ENCODE assay signal across 8 cellular contexts in genomic region chr3:10010546-10011465, GRCh38. TPM values are rescaled to one million over a fixed set of nuclear protein-coding genes. Genes with fewer than 3 reads are reported as not detected.
DNase-seq lines count a peak whose midpoint lies in the region; FAIRE-seq and TF ChIP-seq lines count a peak whose summit lies in the region.

No MANE protein-coding gene starts in this region.

- H3K9me3 ChIP-seq in H9 (ENCODE audit: control insufficient read depth, low read depth, low read length) (no peaks in the 10 kb centered on the region), MM.1S (replicated peaks; ENCODE audit: insufficient read depth, low read length) (no peaks in the 10 kb centered on the region), SJSA1 (replicated peaks) (no peaks in the 10 kb centered on the region), neuronal stem cell (replicated peaks in 1 of 2; ENCODE audit: control insufficient read depth in 2 of 2, insufficient read depth in 1 of 2, low read depth in 1 of 2, low read length in 2 of 2) (no peaks in the 10 kb centered on the region), stomach smooth muscle (ENCODE audit: control insufficient read depth in 2 of 2, low read length in 2 of 2) (no peaks in the 10 kb centered on the region)

- H3K23ac ChIP-seq in H9 (ENCODE audit: insufficient read length, low read depth, low read length): no peak overlapping the region
- peak overlapping the region; percentile 85 for H3K23ac ChIP-seq in neuronal stem cell (ENCODE audit: low read depth, low read length, poor library complexity)

- no peaks in the 10 kb centered on the region for H3K79me1 ChIP-seq in H9 (ENCODE audit: insufficient read depth, low read depth, low read length, poor library complexity, severe bottlenecking)
- peaks cover 2% of the 10 kb centered on the region for H3K79me1 ChIP-seq in neuronal stem cell (ENCODE audit: low read depth, low read length)

- H3K14ac ChIP-seq in H9 (ENCODE audit: insufficient read depth, low read length) (no peak overlapping the region), neuronal stem cell (ENCODE audit: low read length) (no peak overlapping the region)

- peaks cover 17 to 24% of the 10 kb centered on the region in 2 experiments for H3K4me1 Mint-ChIP-seq in H9

- no peak overlapping the region for H3K18ac ChIP-seq in H9 (ENCODE audit: insufficient read length, low read depth, low read length)
- H3K18ac ChIP-seq in neuronal stem cell (ENCODE audit: low read length): peak overlapping the region; percentile 87

- peaks cover 11% of the 10 kb centered on the region for H3K23me2 ChIP-seq in H9 (ENCODE audit: insufficient read length, low read depth, low read length, poor library complexity, severe bottlenecking)

- in situ Hi-C loops in G401 (cut with HindIII; ENCODE audit: low sequenced_read_pairs): no loop called here

- no peak for TF ChIP-seq CTCF in H9 (conservative IDR thresholded peaks at IDR 0.05)
- TF ChIP-seq CTCF in MM.1S (IDR thresholded peaks at IDR 0.05; ENCODE audit: low read length): no peak

- no peak overlapping the region for H4K8ac ChIP-seq in H9 (replicated peaks; ENCODE audit: insufficient read length, low read depth, low read length)
- no peak overlapping the region for H4K8ac ChIP-seq in neuronal stem cell (ENCODE audit: low read depth, low read length)

- no peak overlapping the region for H3K56ac ChIP-seq in H9 (ENCODE audit: insufficient read length, low read depth, low read length)

- H3K9ac ChIP-seq in H9 (ENCODE audit: extremely low read depth, insufficient read length, low read length) (no peak overlapping the region), MM.1S (ENCODE audit: low read length) (peak overlapping the region; percentile 67), neuronal stem cell (ENCODE audit: low read depth, low read length, poor library complexity) (peak overlapping the region; percentile 81), stomach smooth muscle (ENCODE audit: low read length in 2 of 2) (peak overlapping the region; percentile 55 to 73)

- H3K4me3 ChIP-seq in MM.1S (ENCODE audit: low read length) (peak overlapping the region; percentile 87), SJSA1 (peak overlapping the region; percentile 45), neuronal stem cell (ENCODE audit: low read length in 2 of 2) (peak overlapping the region; percentile 51 to 76), stomach smooth muscle (ENCODE audit: low read length in 2 of 2) (peak overlapping the region; percentile 66 to 86)

- no peak overlapping the region for H2BK20ac ChIP-seq in H9 (ENCODE audit: low read depth, low read length, poor library complexity, severe bottlenecking)

- H2AK5ac ChIP-seq in H9 (ENCODE audit: insufficient read length, low read length) (no peak overlapping the region), neuronal stem cell (ENCODE audit: low read depth, low read length) (peak overlapping the region; percentile 96)

- WGBS in H9 (ENCODE audit: extremely low coverage, insufficient read length, low lambda C conversion rate): no CpG with 5 or more reads among the region's 60 CpGs
- WGBS in neuronal stem cell (ENCODE audit: extremely low coverage in 2 of 2, insufficient read length in 2 of 2, insufficient replicate concordance in 1 of 2), 2 donors: no CpG with 5 or more reads among the region's 60 CpGs

- H2AFZ ChIP-seq in H9 (ENCODE audit: low read length) (no peak overlapping the region), MM.1S (ENCODE audit: low read length) (peak overlapping the region; percentile 100), neuronal stem cell (ENCODE audit: low read length) (peak overlapping the region; percentile 92)

- no peak overlapping the region; a peak in 1 of 7 replicates for H3K27ac Mint-ChIP-seq in H9

- H3K36me3 ChIP-seq in MM.1S (replicated peaks; ENCODE audit: insufficient read depth, low read length): no peaks in the 10 kb centered on the region
- H3K36me3 ChIP-seq in SJSA1: no peaks in the 10 kb centered on the region; the same call in 1 of the 2 replicates
- H3K36me3 ChIP-seq in neuronal stem cell (replicated peaks in 1 of 2; ENCODE audit: control insufficient read depth in 2 of 2, insufficient read depth in 2 of 2, low read length in 2 of 2): peaks cover 0 to 12% of the 10 kb centered on the region in 2 donors
- no peaks in the 10 kb centered on the region for H3K36me3 ChIP-seq in stomach smooth muscle (ENCODE audit: control insufficient read depth in 2 of 2, insufficient read depth in 2 of 2, low read length in 2 of 2)

- peaks cover 23% of the 10 kb centered on the region for H3K27me3 Mint-ChIP-seq in H9 (ENCODE audit: low read depth)

- H2BK15ac ChIP-seq in H9 (ENCODE audit: low read depth, low read length) (no peak overlapping the region), neuronal stem cell (ENCODE audit: low read length) (no peak overlapping the region)

- H3K9me3 Mint-ChIP-seq in H9: no peaks in the 10 kb centered on the region

- DNase-seq in G401 (ENCODE audit: low spot score): peak; percentile 95
- DNase-seq in H9: peak; percentile 98
- peak; percentile 93 for DNase-seq in MM.1S
- DNase-seq in SJSA1 (ENCODE audit: low read depth in 1 of 2, low spot score in 2 of 2): peak; percentile 73 to 94
- DNase-seq in activated naive CD4-positive, alpha-beta T cell treated with Interleukin-2 at 50 U/mL for 16 hours: peak; percentile 87
- DNase-seq in frontal cortex (ENCODE audit: low spot score in 2 of 2): peak; percentile 85 to 94
- peak; percentile 89 for DNase-seq in neuronal stem cell (ENCODE audit: low spot score)

- H3K9me2 ChIP-seq in MM.1S (replicated peaks; ENCODE audit: insufficient read depth, low read length): no peaks in the 10 kb centered on the region

- no peak for FAIRE-seq in frontal cortex (lab: Jason Lieb, UNC)

- H3K27me3 ChIP-seq in H9 (ENCODE audit: insufficient read depth, low read length) (no peaks in the 10 kb centered on the region), MM.1S (replicated peaks; ENCODE audit: insufficient read depth, low read length) (no peaks in the 10 kb centered on the region), SJSA1 (replicated peaks) (no peaks in the 10 kb centered on the region), neuronal stem cell (ENCODE audit: control insufficient read depth in 3 of 3, insufficient read depth in 3 of 3, low read depth in 1 of 3, low read length in 3 of 3) (no peaks in the 10 kb centered on the region), stomach smooth muscle (ENCODE audit: control insufficient read depth in 1 of 2, insufficient read depth in 2 of 2, low read length in 2 of 2) (no peaks in the 10 kb centered on the region)

- H2BK120ac ChIP-seq in H9 (ENCODE audit: low read depth, low read length, poor library complexity, severe bottlenecking) (no peak overlapping the region), neuronal stem cell (ENCODE audit: low read depth, low read length) (no peak overlapping the region)

- no peak overlapping the region for H3K4ac ChIP-seq in H9 (ENCODE audit: low read depth, low read length)
- H3K4ac ChIP-seq in neuronal stem cell (ENCODE audit: low read length): no peak overlapping the region

- H4K5ac ChIP-seq in H9 (ENCODE audit: insufficient read length, low read depth, low read length): no peak overlapping the region

- no peak overlapping the region for H2BK12ac ChIP-seq in H9 (ENCODE audit: insufficient read length, low read depth, low read length)
- peak overlapping the region; percentile 10 for H2BK12ac ChIP-seq in neuronal stem cell (ENCODE audit: low read length)

- H3K4me3 Mint-ChIP-seq in H9: peak overlapping the region; percentile 52 to 69

- H4K20me1 ChIP-seq in H9 (ENCODE audit: control insufficient read depth, insufficient read depth, insufficient read length) (no peaks in the 10 kb centered on the region), MM.1S (ENCODE audit: insufficient read depth, low read length) (no peaks in the 10 kb centered on the region)

- H2BK5ac ChIP-seq in H9 (ENCODE audit: insufficient read length, low read length) (no peak overlapping the region), neuronal stem cell (ENCODE audit: low read length) (no peak overlapping the region)

- H3K4me1 ChIP-seq in H9 (ENCODE audit: insufficient read depth, low read length) (no peaks in the 10 kb centered on the region), MM.1S (ENCODE audit: low read length) (peaks cover 14% of the 10 kb centered on the region), SJSA1 (replicated peaks) (peaks cover 20% of the 10 kb centered on the region), neuronal stem cell (ENCODE audit: control insufficient read depth in 2 of 2, insufficient read depth in 1 of 2, low read depth in 1 of 2, low read length in 2 of 2) (peaks cover 2 to 14% of the 10 kb centered on the region in 2 donors), stomach smooth muscle (ENCODE audit: control insufficient read depth, insufficient read depth, low read length) (peaks cover 43% of the 10 kb centered on the region)

- H3K36me3 Mint-ChIP-seq in H9 (ENCODE audit: insufficient read depth in 1 of 3, low read depth in 3 of 3): peaks cover 0 to 5% (median 0%) of the 10 kb centered on the region in 3 experiments; a peak in 1 of 7 replicates

- H4K91ac ChIP-seq in H9 (ENCODE audit: insufficient read length, low read depth, low read length) (no peak overlapping the region), neuronal stem cell (ENCODE audit: low read depth, low read length, poor library complexity) (no peak overlapping the region)

- no peak overlapping the region for H3T11ph ChIP-seq in H9 (ENCODE audit: low read length)

- no peak overlapping the region for H3K27ac ChIP-seq in H9 (ENCODE audit: insufficient read length, low read depth, low read length)
- no peak overlapping the region for H3K27ac ChIP-seq in MM.1S (ENCODE audit: low read length)
- no peak overlapping the region for H3K27ac ChIP-seq in SJSA1
- no peak overlapping the region for H3K27ac ChIP-seq in neuronal stem cell (replicated peaks; ENCODE audit: low read length)
- H3K27ac ChIP-seq in stomach smooth muscle (ENCODE audit: low read length): peak overlapping the region; percentile 53

- H3K4me2 ChIP-seq in H9 (ENCODE audit: insufficient read depth, insufficient read length, low read length) (peak overlapping the region; percentile 42), MM.1S (ENCODE audit: low read depth, low read length) (peak overlapping the region; percentile 97), neuronal stem cell (ENCODE audit: insufficient read depth, low read length, poor library complexity, severe bottlenecking) (peak overlapping the region; percentile 73)

- H3K79me2 ChIP-seq in H9 (ENCODE audit: insufficient read depth, low read length) (no peaks in the 10 kb centered on the region), MM.1S (ENCODE audit: low read length) (no peaks in the 10 kb centered on the region)

- peaks cover 10% of the 10 kb centered on the region; the same call in 1 of the 2 replicates for H3F3A ChIP-seq in MM.1S (ENCODE audit: insufficient read depth, low read length)

RNA-seq across cellular contexts. Expression of gene FANCD2, which starts 15.4 kb away (rescaled TPM):
- 17.8 and 43.1 TPM in 2 replicates for total RNA-seq in G401 (2014; rRNA removed; shearing (Covaris generic))
- total RNA-seq in H9 (2021) (67.8 and 74.9 TPM in 2 replicates), frontal cortex (6.1 TPM)
- total RNA-seq in SJSA1 (2014; rRNA removed; shearing (Covaris generic)): 30.0 and 36.7 TPM in 2 replicates
- 31.9 TPM for polyA plus RNA-seq in neuronal stem cell (2013, experiment 1 of 2)
- polyA plus RNA-seq in neuronal stem cell (2013, experiment 2 of 2): 34.8 TPM

RNA-seq across cellular contexts. Expression of gene EMC3, which starts 24.2 kb away (rescaled TPM):
- 30.3 and 63.2 TPM in 2 replicates for total RNA-seq in G401 (2014; rRNA removed; shearing (Covaris generic))
- total RNA-seq in H9 (2021) (39.3 and 45.6 TPM in 2 replicates), frontal cortex (33.0 TPM)
- total RNA-seq in SJSA1 (2014; rRNA removed; shearing (Covaris generic)): 34.6 and 86.3 TPM in 2 replicates
- 24.9 TPM for polyA plus RNA-seq in neuronal stem cell (2013, experiment 1 of 2)
- 24.7 TPM for polyA plus RNA-seq in neuronal stem cell (2013, experiment 2 of 2)

RNA-seq across cellular contexts. Expression of gene PRRT3, which starts 58.6 kb away (rescaled TPM):
- 8.6 and 11.5 TPM in 2 replicates for total RNA-seq in G401 (2014; rRNA removed; shearing (Covaris generic))
- total RNA-seq in H9 (2021) (18.8 and 19.5 TPM in 2 replicates), frontal cortex (4.1 TPM)
- total RNA-seq in SJSA1 (2014; rRNA removed; shearing (Covaris generic)): 0.25 and 0.58 TPM in 2 replicates
- 5.2 TPM for polyA plus RNA-seq in neuronal stem cell (2013, experiment 1 of 2)
- 5.6 TPM for polyA plus RNA-seq in neuronal stem cell (2013, experiment 2 of 2)

Comparison
In these comparisons a context has a peak if more than half of its experiments do, and no peak if none do; other contexts are left out.
1. H3K4me2 ChIP-seq: peak in every context shown above with its lines; median percentile 97 in MM.1S; 73 in neuronal stem cell; 42 in H9.